26 cellular contexts compared by ENCODE assay signal in the genomic region with DNA sequence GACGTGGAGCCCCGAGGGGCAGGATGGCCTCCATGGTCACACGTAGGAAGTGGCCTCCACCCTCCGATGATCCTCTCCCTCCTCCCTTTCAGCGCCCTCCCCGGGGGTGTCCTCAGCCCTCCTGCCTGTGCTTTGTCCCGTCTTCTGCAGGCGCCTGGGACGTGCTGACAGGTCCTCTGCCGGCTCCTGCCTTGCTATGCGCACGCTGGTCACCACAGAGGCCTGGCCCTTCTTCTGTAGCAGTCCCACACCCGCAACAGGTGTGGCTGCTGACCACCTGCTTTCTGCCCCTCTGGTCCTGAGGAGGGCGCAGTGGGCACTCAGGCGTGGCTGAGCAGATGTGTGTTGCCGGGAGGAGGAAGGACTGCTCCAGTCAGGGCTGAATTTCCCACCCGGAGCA.
"Had no signal": no experiment of that assay in that cellular context is flagged by ENCODE, and none has a peak within 500 bp of the region (broad histone marks: within the 10 kb centered on the region; RNA-seq: fewer than 3 reads in every experiment).

No MANE protein-coding gene starts in this region.

- H3K4me1 Mint-ChIP-seq: activated naive CD8-positive, alpha-beta T cell treated with anti-CD3 and anti-CD28 coated beads, Interleukin-2, amount 50 U/mL, for 24 hours; memory B cell had no signal

- H3K4me1 ChIP-seq: body of pancreas, uterus had no signal

- H3K27me3 Mint-ChIP-seq: activated naive CD8-positive, alpha-beta T cell treated with anti-CD3 and anti-CD28 coated beads, Interleukin-2, amount 50 U/mL, for 24 hours; memory B cell; naive thymus-derived CD4-positive, alpha-beta T cell; stimulated activated naive CD8-positive, alpha-beta T cell treated with anti-CD3 and anti-CD28 coated beads, Interleukin-15, amount 100 ng/mL, for 72 hours; T-cell had no signal

- H3K9me3 ChIP-seq: transverse colon had no signal

- H3K27ac Mint-ChIP-seq: activated CD8-positive, alpha-beta T cell treated with anti-CD3 and anti-CD28 coated beads, Interleukin-2, amount 10 ng/mL, durations not matched to agents 7 days and 5 days; activated naive CD8-positive, alpha-beta T cell treated with anti-CD3 and anti-CD28 coated beads, Interleukin-2, amount 50 U/mL, for 24 hours; activated T-helper 1 cell treated with anti-CD3 and anti-CD28 coated beads, Interleukin-12 subunit alpha, Interleukin-12 subunit beta, Interleukin-2, Interleukin-4 antibody, amounts not matched to agents 30 ng/mL and 10 ng/mL and 1 ng/mL, durations not matched to agents 14 hours and 24 hours and 36 hours; memory B cell; naive thymus-derived CD4-positive, alpha-beta T cell; stimulated activated naive CD8-positive, alpha-beta T cell treated with anti-CD3 and anti-CD28 coated beads, Interleukin-15, amount 100 ng/mL, for 72 hours; T-cell; T-helper 2 cell treated with Interferon-gamma antibody and Interleukin-4, amounts not matched to agents 5 μg/mL and 100 μg/mL, for 36 hours had no signal

- H3K4me3 Mint-ChIP-seq: activated CD8-positive, alpha-beta T cell treated with anti-CD3 and anti-CD28 coated beads, Interleukin-2, amount 10 ng/mL, durations not matched to agents 7 days and 5 days; activated naive CD8-positive, alpha-beta T cell treated with anti-CD3 and anti-CD28 coated beads, Interleukin-2, amount 50 U/mL, for 24 hours; activated T-helper 1 cell treated with anti-CD3 and anti-CD28 coated beads, Interleukin-12 subunit alpha, Interleukin-12 subunit beta, Interleukin-2, Interleukin-4 antibody, amounts not matched to agents 30 ng/mL and 10 ng/mL and 1 ng/mL, durations not matched to agents 14 hours and 24 hours and 36 hours; memory B cell; naive thymus-derived CD4-positive, alpha-beta T cell; neural crest cell; stimulated activated naive CD8-positive, alpha-beta T cell treated with anti-CD3 and anti-CD28 coated beads, Interleukin-15, amount 100 ng/mL, for 72 hours; T-cell; T-helper 2 cell treated with Interferon-gamma antibody and Interleukin-4, amounts not matched to agents 5 μg/mL and 100 μg/mL, for 36 hours had no signal

- H3K27me3 ChIP-seq: body of pancreas, foreskin keratinocyte, spleen, suprapubic skin, transverse colon, uterus had no signal

- H3K36me3 ChIP-seq: uterus had no signal

- DNase-seq: activated CD4-positive, alpha-beta T cell treated with anti-CD3 and anti-CD28 coated beads for 1 hour; activated CD4-positive, alpha-beta T cell treated with anti-CD3 and anti-CD28 coated beads, Interleukin-2, amount 50 U/mL, for 1 hour; activated CD8-positive, alpha-beta T cell treated with anti-CD3 and anti-CD28 coated beads, Interleukin-2, amount 10 ng/mL, durations not matched to agents 7 days and 5 days; activated gamma-delta T cell; activated naive CD4-positive, alpha-beta T cell treated with anti-CD3 and anti-CD28 coated beads, Interleukin-2, amount 50 U/mL, for 16 hours; activated naive CD8-positive, alpha-beta T cell treated with anti-CD3 and anti-CD28 coated beads, Interleukin-2, amount 50 U/mL, for 24 hours; anterior cingulate cortex; body of pancreas; central memory CD4-positive, alpha-beta T cell; effector memory CD4-positive, alpha-beta T cell; foreskin keratinocyte; hippocampal formation; kidney glomerular epithelial cell; mucosa of descending colon; naive thymus-derived CD4-positive, alpha-beta T cell; spleen; stimulated activated CD4-positive, alpha-beta T cell treated with anti-CD3 and anti-CD28 coated beads, Interleukin-4, amount 100 ng/mL, for 4 hours; stimulated activated naive CD8-positive, alpha-beta T cell treated with anti-CD3 and anti-CD28 coated beads, Interleukin-15, amount 100 ng/mL, for 72 hours; T-cell; transverse colon; uterus had no signal

- H3K4me3 ChIP-seq: body of pancreas, mucosa of descending colon, spleen, suprapubic skin, transverse colon, uterus had no signal

- ATAC-seq: activated CD8-positive, alpha-beta T cell treated with anti-CD3 and anti-CD28 coated beads, Interleukin-2, amount 10 ng/mL, durations not matched to agents 7 days and 5 days; activated naive CD8-positive, alpha-beta T cell treated with anti-CD3 and anti-CD28 coated beads, Interleukin-2, amount 50 U/mL, for 24 hours; body of pancreas; foreskin keratinocyte; mucosa of descending colon; naive thymus-derived CD4-positive, alpha-beta T cell; stimulated activated naive CD8-positive, alpha-beta T cell treated with anti-CD3 and anti-CD28 coated beads, Interleukin-15, amount 100 ng/mL, for 72 hours; T-cell had no signal

- H3K27ac ChIP-seq: body of pancreas, foreskin keratinocyte, spleen, suprapubic skin, transverse colon, uterus had no signal
